Comparison of ENCODE assay signal across 10 cellular contexts in genomic region chr1:167136191-167136614, GRCh38. TPM values are rescaled to one million over a fixed set of nuclear protein-coding genes. Genes with fewer than 3 reads are reported as not detected.
DNase-seq lines count a peak whose midpoint lies in the region; ATAC-seq and TF ChIP-seq lines count a peak whose summit lies in the region.
"Had no signal": no experiment of that assay in that cellular context is flagged by ENCODE, and none has a peak within 500 bp of the region (broad histone marks: within the 10 kb centered on the region; RNA-seq: fewer than 3 reads in every experiment).

No MANE protein-coding gene starts in this region.

- no peak overlapping the region for H3K4me3 ChIP-seq in right atrium auricular region
- H3K4me3 ChIP-seq in SJCRH30: no peak overlapping the region
- no peak overlapping the region for H3K4me3 ChIP-seq in upper lobe of right lung

- no peaks in the 10 kb centered on the region for H3K36me3 ChIP-seq in right atrium auricular region
- no peaks in the 10 kb centered on the region for H3K36me3 ChIP-seq in SJCRH30
- H3K36me3 ChIP-seq in upper lobe of right lung: no peaks in the 10 kb centered on the region

- no peak for DNase-seq in Right ventricle myocardium inferior (ENCODE audit: missing footprints)
- no peak for DNase-seq in right atrium auricular region (ENCODE audit: low spot score)
- DNase-seq in SJCRH30: peak; percentile 75 to 76
- no peak for DNase-seq in left ventricle myocardium superior
- no peak for DNase-seq in upper lobe of right lung
- DNase-seq in HUDEP-2 (lab: John Stamatoyannopoulos, UW; ENCODE audit: unreplicated experiment in 76 of 76): no peak
- DNase-seq: activated CD4-positive, CD25-positive, alpha-beta regulatory T cell had no signal

- H3K4me1 ChIP-seq in right atrium auricular region: peaks cover 0 to 8% of the 10 kb centered on the region in 2 donors
- H3K4me1 ChIP-seq in SJCRH30: peaks cover 23% of the 10 kb centered on the region
- H3K4me1 ChIP-seq in upper lobe of right lung: no peaks in the 10 kb centered on the region

- intact Hi-C loops in Right ventricle myocardium inferior (cut with DNase I) (no loop called here), left ventricle myocardium superior (cut with micrococcal nuclease) (no loop called here), upper lobe of right lung (cut with DNase I) (no loop called here)

- H3K27ac ChIP-seq in right atrium auricular region: no peak overlapping the region
- H3K27ac ChIP-seq in SJCRH30: peak overlapping the region; percentile 68
- no peak overlapping the region for H3K27ac ChIP-seq in upper lobe of right lung

- peak; percentile 64 for ATAC-seq in Right ventricle myocardium inferior
- peak; percentile 75 for ATAC-seq in left ventricle myocardium superior
- peak; percentile 60 for ATAC-seq in upper lobe of right lung
- no peak for ATAC-seq in GM21786 (IDR thresholded peaks at IDR 0.05; ENCODE audit: unreplicated experiment)
- no peak for ATAC-seq in GM18502 (IDR thresholded peaks at IDR 0.05; ENCODE audit: poor library complexity, unreplicated experiment)

- TF ChIP-seq CTCF in right atrium auricular region (IDR thresholded peaks at IDR 0.05): no peak
- no peak for TF ChIP-seq CTCF in upper lobe of right lung (IDR thresholded peaks at IDR 0.05)

- H3K27me3 ChIP-seq in right atrium auricular region (no peaks in the 10 kb centered on the region), SJCRH30 (no peaks in the 10 kb centered on the region), upper lobe of right lung (no peaks in the 10 kb centered on the region)

- H3K9me3 ChIP-seq in right atrium auricular region (no peaks in the 10 kb centered on the region), SJCRH30 (replicated peaks) (no peaks in the 10 kb centered on the region), upper lobe of right lung (no peaks in the 10 kb centered on the region)

RNA-seq across cellular contexts. Expression of gene STYXL2, which starts 42.3 kb away (rescaled TPM):
- total RNA-seq in Right ventricle myocardium inferior (127 TPM), right atrium auricular region (100 to 1,000 TPM in 1 of 2 donors, 10 to 100 TPM in 1; 60.2 to 148 TPM), left ventricle myocardium superior (121 TPM), upper lobe of right lung (0.17 TPM)
- 6.8 and 7.1 TPM in 2 replicates for total RNA-seq in SJCRH30 (2014; rRNA removed; shearing (Covaris generic))
- total RNA-seq: B cell had no signal

RNA-seq across cellular contexts. Expression of gene GPA33, which starts 46.0 kb away (rescaled TPM):
- 0.62 TPM for total RNA-seq in Right ventricle myocardium inferior
- total RNA-seq in right atrium auricular region: 1 to 10 TPM in 1 of 2 donors, not detected in 1; 1.5 TPM
- 0.14 and 0.23 TPM in 2 replicates for total RNA-seq in SJCRH30 (2014; rRNA removed; shearing (Covaris generic))
- total RNA-seq in left ventricle myocardium superior: 0.07 TPM
- 0.90 TPM for total RNA-seq in upper lobe of right lung

Comparison
In these comparisons a context has a peak if more than half of its experiments do, and no peak if none do; other contexts are left out.
1. ATAC-seq: peak in Right ventricle myocardium inferior (single experiment), left ventricle myocardium superior (single experiment) and upper lobe of right lung (single experiment); none in GM21786 (single experiment) and GM18502 (single experiment).
2. DNase-seq: peak in SJCRH30 (2 of 2); none in Right ventricle myocardium inferior (single experiment), right atrium auricular region (single experiment), left ventricle myocardium superior (single experiment), upper lobe of right lung (single experiment) and HUDEP-2 (0 of 76).